ENCODE assay signal across 1 cellular context in the genomic region with DNA sequence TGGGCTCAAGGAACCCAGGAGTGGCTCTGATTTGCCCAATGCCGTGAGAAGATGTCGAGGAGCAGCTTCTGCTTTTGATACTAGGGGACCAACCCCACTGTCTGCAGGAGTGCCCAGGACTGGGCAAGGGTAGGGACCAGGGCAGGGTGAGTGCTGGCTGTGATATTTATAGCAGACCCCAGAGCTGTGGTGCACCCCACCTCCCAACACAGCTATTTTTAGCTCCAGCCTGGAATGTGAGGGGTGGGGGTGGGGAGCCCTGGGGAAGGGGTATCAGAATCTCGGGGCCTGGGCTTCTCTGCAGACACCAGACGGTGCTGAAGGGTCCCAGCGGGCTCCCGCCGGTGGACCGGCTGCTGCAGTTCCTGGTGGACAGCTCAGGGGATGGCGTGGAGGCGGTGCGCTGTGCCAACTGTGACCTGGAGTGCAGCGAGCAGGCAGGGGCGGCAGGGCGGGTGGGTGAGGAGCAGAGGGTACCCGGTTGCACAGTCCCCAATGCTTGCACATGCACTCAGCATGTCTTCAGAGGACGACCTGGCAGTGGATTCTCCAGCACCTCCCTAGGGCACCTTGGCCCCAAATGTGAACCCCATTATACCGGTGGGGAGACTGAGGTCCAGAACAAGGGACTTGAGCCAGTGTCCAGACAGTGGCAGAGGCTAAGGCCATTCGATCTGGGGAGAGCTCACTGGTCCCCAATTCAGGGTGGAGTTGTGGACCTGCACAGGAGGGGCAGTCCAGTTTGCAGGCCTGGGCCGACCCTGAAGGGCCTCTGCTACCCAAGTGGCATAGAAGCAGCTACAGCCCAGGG.
TF ChIP-seq lines count a peak whose summit lies in the region.

No MANE protein-coding gene starts in this region.

TF ChIP-seq in HepG2, 621 proteins besides CTCF, POLR2A, EP300 and RAD21:
- TF ChIP-seq GPN1 (CRISPR knock-in tag; IDR thresholded peaks at IDR 0.05; ENCODE audit: borderline replicate concordance) (no peak), HIVEP1 (CRISPR knock-in tag; IDR thresholded peaks at IDR 0.05) (0 out of 2 replicates have a peak, but pooled peaks have one; percentile 29)
